Comparison of ENCODE assay signal across 24 cellular contexts in genomic region chr10:88899886-88900285, GRCh38. TPM values are rescaled to one million over a fixed set of nuclear protein-coding genes. Genes with fewer than 3 reads are reported as not detected.
A peak's percentile ranks its signal among the peaks of the same experiment; 100 is the strongest.
DNase-seq lines count a peak whose midpoint lies in the region; ATAC-seq, FAIRE-seq and TF ChIP-seq lines count a peak whose summit lies in the region.
"Had no signal": no experiment of that assay in that cellular context is flagged by ENCODE, and none has a peak within 500 bp of the region (broad histone marks: within the 10 kb centered on the region; RNA-seq: fewer than 3 reads in every experiment).

No MANE protein-coding gene starts in this region.

- H3K27ac ChIP-seq in A673 (ENCODE audit: low read depth, low read length, poor library complexity, severe bottlenecking): no peak overlapping the region
- H3K27ac ChIP-seq in PC-9: no peak overlapping the region
- H3K27ac ChIP-seq: C4-2B, left ventricle myocardium inferior, testis, vagina had no signal

- POLR2A ChIA-PET in A673 (lab: Charles Lee; ENCODE audit: low non-redundant PET) (interaction anchor here (0.6 kb wide), 1 partner anchor 591 kb away, joined by 4 read pairs; no protein-coding TSS in a partner anchor), T-cell (lab: Charles Lee) (interaction anchor here in 1 of 2 donors (0.6 to 1.0 kb wide), 2 partner anchors 8 to 21 kb away, joined by 3 to 4 read pairs; no protein-coding TSS in a partner anchor), PC-9 (lab: Charles Lee; ENCODE audit: unreplicated experiment) (interaction anchor here (0.7 kb wide), 1 partner anchor 17 kb away, joined by 11 read pairs; no protein-coding TSS in a partner anchor)

- no peaks in the 10 kb centered on the region for H3K9me3 Mint-ChIP-seq in T-cell
- H3K9me3 Mint-ChIP-seq: mesothelial cell of epicardium; naive thymus-derived CD8-positive, alpha-beta T cell had no signal

- H3K27me3 ChIP-seq in A673 (replicated peaks; ENCODE audit: insufficient read depth, low read depth, low read length, poor library complexity): no peaks in the 10 kb centered on the region
- H3K27me3 ChIP-seq in PC-9 (ENCODE audit: insufficient read depth, low read depth): no peaks in the 10 kb centered on the region
- H3K27me3 ChIP-seq: MG63, testis, vagina had no signal

- H2AFZ ChIP-seq in PC-9: no peak overlapping the region

- H3K9me3 ChIP-seq in A673 (ENCODE audit: low read depth, low read length, poor library complexity, severe bottlenecking) (no peaks in the 10 kb centered on the region), PC-9 (ENCODE audit: insufficient read depth, low read depth) (no peaks in the 10 kb centered on the region)
- H3K9me3 ChIP-seq: left ventricle myocardium inferior, MG63, testis, vagina had no signal

- intact Hi-C loops in A673 (cut with micrococcal nuclease; ENCODE audit: unreplicated experiment): no loop called here
- intact Hi-C loops in PC-9 (cut with micrococcal nuclease; ENCODE audit: unreplicated experiment): loop anchor here (5.0 kb wide), 1 partner anchor 43 kb away; no protein-coding TSS in a partner anchor

- no peaks in the 10 kb centered on the region for H3K27me3 Mint-ChIP-seq in T-cell
- H3K27me3 Mint-ChIP-seq: naive thymus-derived CD8-positive, alpha-beta T cell; T-helper 17 cell had no signal

- H3K4me3 Mint-ChIP-seq in T-cell: no peak overlapping the region
- H3K4me3 Mint-ChIP-seq: mesothelial cell of epicardium; naive thymus-derived CD8-positive, alpha-beta T cell; T-helper 17 cell had no signal

- peaks cover 31% of the 10 kb centered on the region for H3K36me3 Mint-ChIP-seq in T-cell

- no peak for TF ChIP-seq POLR2A in H54 (IDR thresholded peaks at IDR 0.05; ENCODE audit: low read depth, low read length)

- H4K20me1 ChIP-seq in PC-9 (ENCODE audit: insufficient read depth): no peaks in the 10 kb centered on the region

- peaks cover 40 to 64% (median 59%) of the 10 kb centered on the region in 3 donors for H3K4me1 Mint-ChIP-seq in T-cell

- CTCF ChIA-PET in A673 (lab: Charles Lee) (interaction anchor here (0.6 to 1.2 kb wide), 3 partner anchors 14 to 33 kb away, joined by 3 to 6 read pairs (median 4); no protein-coding TSS in a partner anchor), T-cell (lab: Charles Lee) (interaction anchor here (0.9 to 1.7 kb wide), 5 partner anchors 12 to 64 kb away, joined by 3 to 4 read pairs (median 3); no protein-coding TSS in a partner anchor), PC-9 (lab: Charles Lee) (no interaction called here)

- H3K36me3 ChIP-seq in A673 (ENCODE audit: insufficient read depth, low read length, poor library complexity, severe bottlenecking): peaks cover 49% of the 10 kb centered on the region
- no peaks in the 10 kb centered on the region; the same call in 1 of the 2 replicates for H3K36me3 ChIP-seq in PC-9 (ENCODE audit: low read depth)

- H3K4me3 ChIP-seq in A673 (ENCODE audit: low read depth, low read length, poor library complexity, severe bottlenecking) (no peak overlapping the region), PC-9 (no peak overlapping the region)
- H3K4me3 ChIP-seq: left ventricle myocardium inferior, MG63, testis, vagina had no signal

- BruUV-seq in A673 (replicated peaks; lab: Mats Ljungman, UMichigan) (no TSS peak), PC-9 (replicated peaks; lab: Mats Ljungman, UMichigan) (no TSS peak)

- TF ChIP-seq CTCF in A673 (conservative IDR thresholded peaks at IDR 0.05; ENCODE audit: low read depth, low read length) (no peak), PC-9 (conservative IDR thresholded peaks at IDR 0.05) (no peak)

- no peak for ATAC-seq in T-cell (replicated peaks in 1 of 4)
- ATAC-seq in GM19324 (IDR thresholded peaks at IDR 0.05; ENCODE audit: low FRiP score, unreplicated experiment): no peak
- no peak for ATAC-seq in HG02938 (IDR thresholded peaks at IDR 0.05; ENCODE audit: unreplicated experiment)
- ATAC-seq: naive thymus-derived CD8-positive, alpha-beta T cell; T-helper 17 cell had no signal

- H3K27ac Mint-ChIP-seq in T-cell: peak overlapping the region; percentile 1 to 28
- H3K27ac Mint-ChIP-seq: mesothelial cell of epicardium had no signal

- H3F3A ChIP-seq in PC-9 (ENCODE audit: insufficient read depth, low read depth): peaks cover 6% of the 10 kb centered on the region; the same call in 1 of the 2 replicates

- H3K4me1 ChIP-seq in A673 (ENCODE audit: insufficient read depth, low read length, poor library complexity, severe bottlenecking) (peaks cover 47% of the 10 kb centered on the region), PC-9 (replicated peaks; ENCODE audit: insufficient read depth) (peaks cover 29% of the 10 kb centered on the region)

- FAIRE-seq in H54 (lab: Jason Lieb, UNC): peak; percentile 6
- FAIRE-seq: colon, islet of Langerhans had no signal

- DNase-seq in A673 (ENCODE audit: low spot score): peak; percentile 67
- no peak for DNase-seq in H54 (ENCODE audit: insufficient read length, low spot score)
- no peak for DNase-seq in T-cell
- DNase-seq in fibroblast of gingiva (ENCODE audit: low read depth): peak; percentile 15
- no peak for DNase-seq in mesenteric fat pad (ENCODE audit: low spot score)
- DNase-seq in PC-9: no peak
- DNase-seq: activated CD4-positive, alpha-beta T cell treated with anti-CD3 and anti-CD28 coated beads, Interleukin-2, amount 50 U/mL, for 48 hours; activated effector memory CD4-positive, alpha-beta T cell treated with anti-CD3 and anti-CD28 coated beads, Interleukin-2, amount 50 U/mL, for 16 hours; left ventricle myocardium inferior; MG63; naive thymus-derived CD8-positive, alpha-beta T cell; NCI-H1436; NCI-H524 treated with DMSO at 0.1 percent for 48 hours; RPMI8226; T-helper 17 cell; testis had no signal

- H3K9me2 ChIP-seq in PC-9 (ENCODE audit: insufficient read depth): no peaks in the 10 kb centered on the region

- H3K79me2 ChIP-seq in PC-9 (ENCODE audit: low read depth): 0 out of 2 replicates have a peak, but pooled peaks cover 4% of the 10 kb centered on the region

- no peak overlapping the region for H3K4me2 ChIP-seq in PC-9

RNA-seq across cellular contexts. Expression of gene STAMBPL1, which starts 19.8 kb away (rescaled TPM):
- total RNA-seq in A673 (2021) (61.2 and 71.8 TPM in 2 replicates), T-cell (10 to 100 TPM; 27.5 to 37.8 (median 34.5) TPM), mesenteric fat pad (5.1 TPM), PC-9 (2021) (7.4 and 7.6 TPM in 2 replicates)

RNA-seq across cellular contexts. Expression of gene ANKRD22, which starts 48.2 kb away (rescaled TPM):
- total RNA-seq in A673 (2021) (0.52 TPM in 1 of 2 replicates, not detected in the other), T-cell (not detected), mesenteric fat pad (0.80 TPM), PC-9 (2021) (3.8 and 4.9 TPM in 2 replicates)
- total RNA-seq: left ventricle myocardium inferior, skeletal muscle tissue, T-helper 17 cell had no signal

RNA-seq across cellular contexts. Expression of gene ACTA2, which starts 52.7 kb away (rescaled TPM):
- total RNA-seq in A673 (2021) (52.2 and 78.4 TPM in 2 replicates), T-cell (1 to 10 TPM; 4.0 to 7.8 (median 5.3) TPM), mesenteric fat pad (204 TPM), PC-9 (2021) (5.3 and 8.4 TPM in 2 replicates)

Comparison
In these comparisons a context has a peak if more than half of its experiments do, and no peak if none do; other contexts are left out.
1. DNase-seq: peak in A673 (single experiment) and fibroblast of gingiva (single experiment); none in H54 (single experiment), T-cell (0 of 34), mesenteric fat pad (single experiment) and PC-9 (0 of 2).